Comparison of ENCODE assay signal across 34 cellular contexts in genomic region chr7:151296202-151296992, GRCh38. TPM values are rescaled to one million over a fixed set of nuclear protein-coding genes. Genes with fewer than 3 reads are reported as not detected.
DNase-seq lines count a peak whose midpoint lies in the region; ATAC-seq, FAIRE-seq and TF ChIP-seq lines count a peak whose summit lies in the region.
"Had no signal": no experiment of that assay in that cellular context is flagged by ENCODE, and none has a peak within 500 bp of the region (broad histone marks: within the 10 kb centered on the region; RNA-seq: fewer than 3 reads in every experiment).

No MANE protein-coding gene starts in this region.

- H3K4me1 ChIP-seq in SK-N-SH (ENCODE audit: control insufficient read depth in 1 of 2, insufficient read depth in 2 of 2, low read depth in 1 of 2, low read length in 1 of 2) (no peaks in the 10 kb centered on the region), HEK293 (ENCODE audit: control insufficient read depth, insufficient read depth, low read length) (no peaks in the 10 kb centered on the region), K562 (replicated peaks in 1 of 2; ENCODE audit: control insufficient read depth in 2 of 2, insufficient read depth in 2 of 2, low read length in 2 of 2) (no peaks in the 10 kb centered on the region), PC-9 (replicated peaks; ENCODE audit: insufficient read depth) (no peaks in the 10 kb centered on the region)
- H3K4me1 ChIP-seq: A549, BE2C, BLaER1, Caco-2 had no signal

- H3K4me2 ChIP-seq in SK-N-SH = no peak overlapping the region
- no peak overlapping the region for H3K4me2 ChIP-seq in K562 (ENCODE audit: insufficient read depth, low read length)
- H3K4me2 ChIP-seq in PC-9 = no peak overlapping the region
- H3K4me2 ChIP-seq: A549; BLaER1; BLaER1 treated with 17β-estradiol and CSF1 and Interleukin-3, amounts not matched to agents 10 nM and 100 nM had no signal

- FAIRE-seq in K562 (lab: Jason Lieb, UNC) = no peak
- FAIRE-seq: A204.1, A549, D721Med had no signal

- H2AFZ ChIP-seq in SK-N-SH (ENCODE audit: low read depth) (no peak overlapping the region), K562 (ENCODE audit: low read depth, low read length) (no peak overlapping the region), PC-9 (no peak overlapping the region)

- in situ Hi-C loops in K562 (cut with MboI) = no loop called here

- H3K9me2 ChIP-seq in SK-N-SH = no peaks in the 10 kb centered on the region
- no peaks in the 10 kb centered on the region; the same call in 1 of the 2 replicates for H3K9me2 ChIP-seq in PC-9 (ENCODE audit: insufficient read depth)

- H3K27me3 ChIP-seq in SK-N-SH (ENCODE audit: insufficient read depth) (peaks cover 14% of the 10 kb centered on the region; the same call in 1 of the 2 replicates), K562 (ENCODE audit: control insufficient read depth in 2 of 2, insufficient read depth in 2 of 2, low read length in 2 of 2) (peaks cover 15 to 32% of the 10 kb centered on the region in 2 experiments), PC-9 (ENCODE audit: insufficient read depth, low read depth) (peaks cover 80% of the 10 kb centered on the region)
- H3K27me3 ChIP-seq: BLaER1; BLaER1 treated with 17β-estradiol and CSF1 and Interleukin-3, amounts not matched to agents 10 nM and 100 nM had no signal

- CTCF ChIA-PET in SK-N-SH (lab: Yijun Ruan, JAX) (interaction anchor here (1.3 to 1.4 kb wide), 2 partner anchors 19 to 52 kb away, joined by 5 to 9 read pairs; no protein-coding TSS in a partner anchor), HEK293 (lab: Yijun Ruan, JAX) (interaction anchor here (0.6 to 1.4 kb wide), 2 partner anchors 52 to 134 kb away, joined by 3 to 7 read pairs; no protein-coding TSS in a partner anchor), K562 (lab: Yijun Ruan, JAX; ENCODE audit: low intra/inter-chr PET ratio) (no interaction called here), PC-9 (lab: Charles Lee) (no interaction called here)

- POLR2A ChIA-PET in SK-N-SH (lab: Yijun Ruan, JAX) (no interaction called here), HEK293 (lab: Yijun Ruan, JAX) (no interaction called here), K562 (lab: Yijun Ruan, JAX) (no interaction called here), PC-9 (lab: Charles Lee; ENCODE audit: unreplicated experiment) (no interaction called here)

- no peak for TF ChIP-seq EP300 in SK-N-SH (IDR thresholded peaks at IDR 0.05; ENCODE audit: borderline replicate concordance in 1 of 2, low read depth in 1 of 2, low read length in 1 of 2)
- no peak for TF ChIP-seq EP300 in K562 (IDR thresholded peaks at IDR 0.05; ENCODE audit: low read length)

- no peak for TF ChIP-seq POLR2A in K562 (conservative IDR thresholded peaks at IDR 0.05)

- ATAC-seq in SK-N-SH treated with all-trans-retinoic acid at 6 μM for 48 hours = no peak
- ATAC-seq in K562 = no peak
- ATAC-seq in GM19023 (IDR thresholded peaks at IDR 0.05; ENCODE audit: unreplicated experiment) = no peak
- ATAC-seq: A549; CD8-positive, alpha-beta T cell had no signal

- TF ChIP-seq CTCF in SK-N-SH (IDR thresholded peaks at IDR 0.05) = no peak
- no peak for TF ChIP-seq CTCF in HEK293 (tag by site-specific recombination; IDR thresholded peaks at IDR 0.05)
- TF ChIP-seq CTCF in K562 (IDR thresholded peaks at IDR 0.05 in 2 of 3, conservative IDR thresholded peaks at IDR 0.05 in 1 of 3; ENCODE audit: insufficient read depth in 2 of 3, low read depth in 1 of 3, low read length in 3 of 3) = no peak
- TF ChIP-seq CTCF in PC-9 (conservative IDR thresholded peaks at IDR 0.05) = no peak

- no peaks in the 10 kb centered on the region for H3K79me2 ChIP-seq in SK-N-SH (ENCODE audit: insufficient read depth)
- H3K79me2 ChIP-seq in K562 (ENCODE audit: control insufficient read depth, insufficient read depth, low read length) = no peaks in the 10 kb centered on the region
- no peaks in the 10 kb centered on the region for H3K79me2 ChIP-seq in PC-9 (ENCODE audit: low read depth)

- BruUV-seq in K562 (replicated peaks; lab: Mats Ljungman, UMichigan) = no TSS peak
- BruUV-seq in PC-9 (replicated peaks; lab: Mats Ljungman, UMichigan) = no TSS peak

- no peaks in the 10 kb centered on the region for H3K36me3 ChIP-seq in SK-N-SH (replicated peaks in 1 of 2; ENCODE audit: control insufficient read depth in 1 of 2, insufficient read depth in 2 of 2, low read length in 1 of 2)
- H3K36me3 ChIP-seq in HEK293 (ENCODE audit: control insufficient read depth in 2 of 2, insufficient read depth in 1 of 2, low read length in 2 of 2) = no peaks in the 10 kb centered on the region
- no peaks in the 10 kb centered on the region for H3K36me3 ChIP-seq in K562 (ENCODE audit: control insufficient read depth, insufficient read depth, low read length)
- no peaks in the 10 kb centered on the region for H3K36me3 ChIP-seq in PC-9 (ENCODE audit: low read depth)
- H3K36me3 ChIP-seq: BE2C; BLaER1; BLaER1 treated with 17β-estradiol and CSF1 and Interleukin-3, amounts not matched to agents 10 nM and 100 nM had no signal

- 18% methylated on average over 3 of the region's 3 CpGs for WGBS in SK-N-SH (ENCODE audit: low lambda C conversion rate)
- 3% methylated on average over 3 of the region's 3 CpGs for WGBS in K562 (ENCODE audit: insufficient coverage, low coverage, missing lambda C conversion rate)

- no peaks in the 10 kb centered on the region for H3K9me1 ChIP-seq in K562 (ENCODE audit: control insufficient read depth, insufficient read depth, low read length)

- H3K4me3 ChIP-seq in SK-N-SH (ENCODE audit: low read depth in 2 of 2, low read length in 1 of 2) (no peak overlapping the region), HEK293 (ENCODE audit: low read depth, low read length) (no peak overlapping the region), K562 (no peak overlapping the region), PC-9 (no peak overlapping the region)
- H3K4me3 ChIP-seq: A549; BLaER1; BLaER1 treated with 17β-estradiol and CSF1 and Interleukin-3, amounts not matched to agents 10 nM and 100 nM had no signal

- H3K9ac ChIP-seq in SK-N-SH = no peak overlapping the region
- no peak overlapping the region for H3K9ac ChIP-seq in K562 (ENCODE audit: insufficient read depth in 1 of 2, low read depth in 2 of 2, low read length in 2 of 2)
- H3K9ac ChIP-seq: BLaER1; BLaER1 treated with 17β-estradiol and CSF1 and Interleukin-3, amounts not matched to agents 10 nM and 100 nM had no signal

- H3F3A ChIP-seq in SK-N-SH (replicated peaks; ENCODE audit: insufficient read depth) (no peaks in the 10 kb centered on the region), PC-9 (ENCODE audit: insufficient read depth, low read depth) (no peaks in the 10 kb centered on the region; the same call in 1 of the 2 replicates)

- no peaks in the 10 kb centered on the region for H4K20me1 ChIP-seq in SK-N-SH (ENCODE audit: insufficient read depth)
- no peaks in the 10 kb centered on the region for H4K20me1 ChIP-seq in K562 (replicated peaks; ENCODE audit: control insufficient read depth, insufficient read depth, low read length)
- no peaks in the 10 kb centered on the region for H4K20me1 ChIP-seq in PC-9 (ENCODE audit: insufficient read depth)
- H4K20me1 ChIP-seq: BLaER1; BLaER1 treated with 17β-estradiol and CSF1 and Interleukin-3, amounts not matched to agents 10 nM and 100 nM had no signal

- intact Hi-C loops in K562 (cut with micrococcal nuclease) = no loop called here
- intact Hi-C loops in PC-9 (cut with micrococcal nuclease; ENCODE audit: unreplicated experiment) = no loop called here

- H3K9me3 ChIP-seq in SK-N-SH (0 out of 2 replicates have a peak, but pooled peaks cover 5% of the 10 kb centered on the region), HEK293 (ENCODE audit: control insufficient read depth, insufficient read depth, low read depth, low read length) (no peaks in the 10 kb centered on the region), K562 (replicated peaks; ENCODE audit: control insufficient read depth, insufficient read depth, low read depth, low read length) (no peaks in the 10 kb centered on the region; the same call in 1 of the 2 replicates), PC-9 (ENCODE audit: insufficient read depth, low read depth) (no peaks in the 10 kb centered on the region)
- H3K9me3 ChIP-seq: Caco-2 had no signal

- DNase-seq in SK-N-SH (no peak), K562 (ENCODE audit: extremely low read depth in 1 of 4, low spot score in 3 of 4) (no peak), PC-9 (no peak)
- DNase-seq: 8988T; ACHN; AML-193; BE2C; C1 segment of cervical spinal cord; Caco-2; Calu3; CD4-positive, alpha-beta memory T cell; CD4-positive, alpha-beta T cell; CD4-positive, CD25-positive, alpha-beta regulatory T cell; CD8-positive, alpha-beta memory T cell; CD8-positive, alpha-beta T cell; COR-L47; DMS 273 treated with DMSO at 0.1 percent for 48 hours; DMS153; DMS53; DMS79; DMS79 treated with DMSO at 0.1 percent for 48 hours; DND-41; EL had no signal

- no peak for TF ChIP-seq RAD21 in SK-N-SH (IDR thresholded peaks at IDR 0.05; ENCODE audit: low read length)
- no peak for TF ChIP-seq RAD21 in K562 (CRISPR knock-in tag; conservative IDR thresholded peaks at IDR 0.05 in 1 of 2, IDR thresholded peaks at IDR 0.05 in 1 of 2)

- H3K27ac ChIP-seq in SK-N-SH (ENCODE audit: low read depth in 2 of 2, low read length in 1 of 2) = no peak overlapping the region
- no peak overlapping the region for H3K27ac ChIP-seq in HEK293 (ENCODE audit: extremely low read depth, low read depth, low read length)
- no peak overlapping the region for H3K27ac ChIP-seq in K562 (ENCODE audit: extremely low read depth, low read depth, low read length)
- H3K27ac ChIP-seq in PC-9 = no peak overlapping the region
- H3K27ac ChIP-seq: 22Rv1; A549; BLaER1; BLaER1 treated with 17β-estradiol and CSF1 and Interleukin-3, amounts not matched to agents 10 nM and 100 nM; C4-2B had no signal

RNA-seq across cellular contexts. Expression of gene NUB1, which starts 45.2 kb away (rescaled TPM):
- polyA plus RNA-seq in SK-N-SH (2012; rRNA removed) (54.0 and 56.6 TPM in 2 replicates), K562 (2011; rRNA removed) (57.8 and 85.2 TPM in 2 replicates), K562 (2014; fragmentation: Illumina TruSeq; extraction: Trizol) (86.5 and 159 TPM in 2 replicates), K562 (2014; fragmentation: Nextera tagmentation; extraction: Ambion mirVana) (10 to 100 TPM; 43.2 to 63.4 TPM), K562 (2014; rRNA removed) (81.6 and 99.3 TPM in 2 replicates)
- 57.7 and 66.5 TPM in 2 replicates for polyA plus RNA-seq in SK-N-SH (2012; cell fraction: cytosol; rRNA removed)
- polyA plus RNA-seq in SK-N-SH (2012; cell fraction: nucleus; rRNA removed) = 47.8 and 62.1 TPM in 2 replicates
- 62.3 and 136 TPM in 2 replicates for total RNA-seq in K562 (2011; cell fraction: chromatin; rRNA removed; ENCODE audit: low replicate concordance)
- total RNA-seq in K562 (2011; cell fraction: nucleolus; rRNA removed) = 36.0 and 40.3 TPM in 2 replicates
- total RNA-seq in K562 (2011; cell fraction: nucleoplasm; rRNA removed) = 73.5 and 98.2 TPM in 2 replicates
- total RNA-seq in K562 (2014; rRNA removed) (67.8 and 89.7 TPM in 2 replicates), K562 (2014; rRNA removed; fragmentation: Illumina TruSeq; extraction: Trizol) (75.8 and 103 TPM in 2 replicates), K562 (2015; rRNA removed; fragmentation: Illumina TruSeq; extraction: Trizol) (101 and 114 TPM in 2 replicates), K562 (2021) (55.3 and 58.0 TPM in 2 replicates), PC-9 (2021) (63.8 and 80.6 TPM in 2 replicates)
- polyA plus RNA-seq in K562 (2011; cell fraction: cytosol; rRNA removed) = 52.6 and 53.7 TPM in 2 replicates
- 57.7 and 63.4 TPM in 2 replicates for polyA plus RNA-seq in K562 (2011; cell fraction: nucleus; rRNA removed)
- polyA plus RNA-seq in K562 (2012) = 81.3 and 105 TPM in 2 replicates
- 47.7 and 54.1 TPM in 2 replicates for polyA minus RNA-seq in K562 (2011; rRNA and poly(A)+ RNA removed)
- polyA minus RNA-seq in K562 (2011; cell fraction: cytosol; rRNA and poly(A)+ RNA removed) = 25.1 and 34.5 TPM in 2 replicates
- 26.9 and 36.3 TPM in 2 replicates for polyA minus RNA-seq in K562 (2011; cell fraction: nucleus; rRNA and poly(A)+ RNA removed)

RNA-seq across cellular contexts. Expression of gene SMARCD3, which starts 47.9 kb away (rescaled TPM):
- 60.5 and 62.8 TPM in 2 replicates for polyA plus RNA-seq in SK-N-SH (2012; rRNA removed)
- polyA plus RNA-seq in SK-N-SH (2012; cell fraction: cytosol; rRNA removed) = 30.4 and 41.6 TPM in 2 replicates
- polyA plus RNA-seq in SK-N-SH (2012; cell fraction: nucleus; rRNA removed) = 239 and 265 TPM in 2 replicates
- 10.6 and 29.3 TPM in 2 replicates for total RNA-seq in K562 (2011; cell fraction: chromatin; rRNA removed; ENCODE audit: low replicate concordance)
- total RNA-seq in K562 (2011; cell fraction: nucleolus; rRNA removed) = 11.1 and 13.0 TPM in 2 replicates
- 9.4 and 19.5 TPM in 2 replicates for total RNA-seq in K562 (2011; cell fraction: nucleoplasm; rRNA removed)
- 2.2 and 2.9 TPM in 2 replicates for total RNA-seq in K562 (2014; rRNA removed)
- 1.2 and 1.3 TPM in 2 replicates for total RNA-seq in K562 (2014; rRNA removed; fragmentation: Illumina TruSeq; extraction: Trizol)
- 1.5 and 1.8 TPM in 2 replicates for total RNA-seq in K562 (2015; rRNA removed; fragmentation: Illumina TruSeq; extraction: Trizol)
- 2.3 and 3.6 TPM in 2 replicates for total RNA-seq in K562 (2021)
- 2.7 and 4.6 TPM in 2 replicates for polyA plus RNA-seq in K562 (2011; rRNA removed)
- polyA plus RNA-seq in K562 (2011; cell fraction: cytosol; rRNA removed) = 3.2 and 4.4 TPM in 2 replicates
- polyA plus RNA-seq in K562 (2011; cell fraction: nucleus; rRNA removed) = 26.3 and 28.4 TPM in 2 replicates
- 6.9 and 15.2 TPM in 2 replicates for polyA plus RNA-seq in K562 (2012)
- polyA plus RNA-seq in K562 (2014; fragmentation: Illumina TruSeq; extraction: Trizol) = 1.9 and 2.6 TPM in 2 replicates
- under 1 TPM; 0.43 to 0.46 TPM for polyA plus RNA-seq in K562 (2014; fragmentation: Nextera tagmentation; extraction: Ambion mirVana)
- polyA plus RNA-seq in K562 (2014; rRNA removed) = 2.6 and 3.0 TPM in 2 replicates
- 1.2 and 1.3 TPM in 2 replicates for polyA minus RNA-seq in K562 (2011; rRNA and poly(A)+ RNA removed)
- 1.9 and 2.6 TPM in 2 replicates for polyA minus RNA-seq in K562 (2011; cell fraction: cytosol; rRNA and poly(A)+ RNA removed)
- 3.0 and 3.2 TPM in 2 replicates for polyA minus RNA-seq in K562 (2011; cell fraction: nucleus; rRNA and poly(A)+ RNA removed)
- total RNA-seq in PC-9 (2021) = 4.6 and 5.7 TPM in 2 replicates
- total RNA-seq: B cell had no signal

Comparison
In these comparisons a context has a peak if more than half of its experiments do, and no peak if none do; other contexts are left out.
1. CTCF ChIA-PET loops: an anchor here in SK-N-SH (1.3 to 1.4 kb wide) and HEK293 (0.6 to 1.4 kb wide); none called in K562 and PC-9.